7 cellular contexts compared by ENCODE assay signal in genomic region chrX:119234931-119235555, GRCh38. TPM values are rescaled to one million over a fixed set of nuclear protein-coding genes. Genes with fewer than 3 reads are reported as not detected.
DNase-seq lines count a peak whose midpoint lies in the region; ATAC-seq, FAIRE-seq and TF ChIP-seq lines count a peak whose summit lies in the region.

No MANE protein-coding gene starts in this region.

- WGBS in smooth muscle cell (ENCODE audit: low lambda C conversion rate), result 44% methylated on average over 10 of the region's 10 CpGs

- peaks cover 9% of the 10 kb centered on the region for H3K36me3 Mint-ChIP-seq in HFFc6 (ENCODE audit: low read depth)
- peaks cover 15% of the 10 kb centered on the region for H3K36me3 Mint-ChIP-seq in activated T-helper 17 cell treated with anti-CD3 and anti-CD28 coated beads, Interleukin-2, amount 50 U/mL, for 72 hours (ENCODE audit: low read depth)

- H3K27ac Mint-ChIP-seq in HFFc6, result peak overlapping the region; percentile 95; the same call in 1 of the 2 replicates
- peak overlapping the region; percentile 80 for H3K27ac Mint-ChIP-seq in activated T-helper 17 cell treated with anti-CD3 and anti-CD28 coated beads, Interleukin-2, amount 50 U/mL, for 72 hours

- FAIRE-seq in GM12891 (lab: Jason Lieb, UNC), result no peak

- H3K4me3 Mint-ChIP-seq in HFFc6, result peak overlapping the region; percentile 95
- H3K4me3 Mint-ChIP-seq in activated T-helper 17 cell treated with anti-CD3 and anti-CD28 coated beads, Interleukin-2, amount 50 U/mL, for 72 hours, result peak overlapping the region; percentile 89

- ATAC-seq in activated T-helper 17 cell treated with anti-CD3 and anti-CD28 coated beads, Interleukin-2, amount 50 U/mL, for 72 hours (replicated peaks), result no peak
- no peak for ATAC-seq in GM21737 (IDR thresholded peaks at IDR 0.05; ENCODE audit: unreplicated experiment)

- H3K4me3 ChIP-seq in left ventricle myocardium inferior (peak overlapping the region; percentile 85), smooth muscle cell (no peak overlapping the region)

- H3K9me3 ChIP-seq in left ventricle myocardium inferior (replicated peaks) (no peaks in the 10 kb centered on the region), smooth muscle cell (replicated peaks; ENCODE audit: low read depth) (no peaks in the 10 kb centered on the region)

- H3K36me3 ChIP-seq in left ventricle myocardium inferior, result no peaks in the 10 kb centered on the region
- no peaks in the 10 kb centered on the region for H3K36me3 ChIP-seq in smooth muscle cell (ENCODE audit: low read depth)

- TF ChIP-seq POLR2A in GM12891 (IDR thresholded peaks at IDR 0.05; ENCODE audit: low read depth, low read length), result no peak

- H3K4me2 ChIP-seq in smooth muscle cell, result peak overlapping the region; percentile 79

- peak overlapping the region; percentile 78 for H2AFZ ChIP-seq in smooth muscle cell (ENCODE audit: low read depth)

- H3K27ac ChIP-seq in left ventricle myocardium inferior (replicated peaks) (peak overlapping the region; percentile 85), smooth muscle cell (ENCODE audit: low read depth) (peak overlapping the region; percentile 24)

- peaks cover 26% of the 10 kb centered on the region for H4K20me1 ChIP-seq in smooth muscle cell (ENCODE audit: low read depth)

- intact Hi-C loops in left ventricle myocardium inferior (cut with micrococcal nuclease), result no loop called here

- peaks cover 15% of the 10 kb centered on the region for H3K79me2 ChIP-seq in smooth muscle cell (ENCODE audit: low read depth)

- no peaks in the 10 kb centered on the region; the same call in 1 of the 2 replicates for H3K9me3 Mint-ChIP-seq in HFFc6
- no peaks in the 10 kb centered on the region for H3K9me3 Mint-ChIP-seq in activated T-helper 17 cell treated with anti-CD3 and anti-CD28 coated beads, Interleukin-2, amount 50 U/mL, for 72 hours

- H3K4me1 ChIP-seq in left ventricle myocardium inferior (peaks cover 13% of the 10 kb centered on the region), smooth muscle cell (ENCODE audit: low read depth) (peaks cover 3% of the 10 kb centered on the region)

- peaks cover 10% of the 10 kb centered on the region for H3K27me3 Mint-ChIP-seq in HFFc6 (ENCODE audit: insufficient read depth)
- peaks cover 4% of the 10 kb centered on the region for H3K27me3 Mint-ChIP-seq in activated T-helper 17 cell treated with anti-CD3 and anti-CD28 coated beads, Interleukin-2, amount 50 U/mL, for 72 hours

- H3K27me3 ChIP-seq in left ventricle myocardium inferior (ENCODE audit: low read depth) (no peaks in the 10 kb centered on the region), smooth muscle cell (ENCODE audit: low read depth) (no peaks in the 10 kb centered on the region)

- H3K9ac ChIP-seq in smooth muscle cell (ENCODE audit: low read depth), result no peak overlapping the region

- TF ChIP-seq CTCF in HFFc6 (IDR thresholded peaks at IDR 0.05), result no peak
- no peak for TF ChIP-seq CTCF in left ventricle myocardium inferior (IDR thresholded peaks at IDR 0.05; ENCODE audit: borderline replicate concordance)
- TF ChIP-seq CTCF in smooth muscle cell (IDR thresholded peaks at IDR 0.05; ENCODE audit: borderline replicate concordance, insufficient read depth, poor library complexity, severe bottlenecking), result no peak

- DNase-seq in HFFc6 (no peak), left ventricle myocardium inferior (no peak), smooth muscle cell (lab: John Stamatoyannopoulos, UW; ENCODE audit: unreplicated experiment) (no peak), GM12891 (ENCODE audit: insufficient read length, low spot score) (no peak), NCI-H1417 (lab: John Stamatoyannopoulos, UW) (no peak)

- no peaks in the 10 kb centered on the region for H3F3A ChIP-seq in smooth muscle cell (ENCODE audit: low read depth)

- peaks cover 44% of the 10 kb centered on the region for H3K4me1 Mint-ChIP-seq in HFFc6 (ENCODE audit: low read depth)
- peaks cover 6% of the 10 kb centered on the region for H3K4me1 Mint-ChIP-seq in activated T-helper 17 cell treated with anti-CD3 and anti-CD28 coated beads, Interleukin-2, amount 50 U/mL, for 72 hours

TF ChIP-seq in GM12891, 5 proteins besides CTCF, POLR2A, EP300 and RAD21:
- TF ChIP-seq POU2F2 (IDR thresholded peaks at IDR 0.05; ENCODE audit: low read depth, low read length) (no peak), TAF1 (IDR thresholded peaks at IDR 0.05; ENCODE audit: low read depth, low read length) (no peak), SPI1 (IDR thresholded peaks at IDR 0.05; ENCODE audit: low read depth, low read length) (no peak), PAX5 (IDR thresholded peaks at IDR 0.05; ENCODE audit: insufficient read depth, low read length, severe bottlenecking) (no peak), POLR2AphosphoS5 (IDR thresholded peaks at IDR 0.05; ENCODE audit: low read depth, low read length) (no peak)
TF ChIP-seq in GM12891: peak in this region for 0.

RNA-seq across cellular contexts. Expression of gene PGRMC1, which starts 1.0 kb away (rescaled TPM):
- 100 to 1,000 TPM; 145 to 161 (median 151) TPM for total RNA-seq in HFFc6 (2021; fragmentation: NEBNext Ultra II Directional; extraction: Animal tissue kit (Norgen Biotek cat#: 25700))
- total RNA-seq in activated T-helper 17 cell treated with anti-CD3 and anti-CD28 coated beads, Interleukin-2, amount 50 U/mL, for 72 hours, result 10 to 100 TPM; 22.3 to 47.3 TPM
- total RNA-seq in left ventricle myocardium inferior (16.1 TPM), smooth muscle cell (169 and 200 TPM in 2 replicates)
- polyA plus RNA-seq in smooth muscle cell, result 126 and 131 TPM in 2 replicates
- polyA plus RNA-seq in GM12891 (2012; ENCODE audit: low read depth, missing spikeins), result 18.5 TPM
